ENCODE assay signal across 8 cellular contexts in genomic region chr7:17234398-17235021, GRCh38.
DNase-seq lines count a peak whose midpoint lies in the region; ATAC-seq and TF ChIP-seq lines count a peak whose summit lies in the region.

No MANE protein-coding gene starts in this region.

- H3K27me3 ChIP-seq in MG63 (no peaks in the 10 kb centered on the region), rectal smooth muscle tissue (ENCODE audit: control insufficient read depth, insufficient read depth, low read length) (no peaks in the 10 kb centered on the region)

- no peak for TF ChIP-seq POLR2A in erythroblast (IDR thresholded peaks at IDR 0.05; ENCODE audit: low read length)

- H3K4me3 Mint-ChIP-seq in activated CD8-positive, alpha-beta T cell treated with anti-CD3 and anti-CD28 coated beads, Interleukin-2, amount 10 ng/mL, durations not matched to agents 7 days and 5 days, result peak overlapping the region; percentile 71
- no peak overlapping the region for H3K4me3 Mint-ChIP-seq in nephron progenitor cell

- POLR2A ChIA-PET in activated CD8-positive, alpha-beta T cell treated with anti-CD3 and anti-CD28 coated beads, Interleukin-2, amount 10 ng/mL, durations not matched to agents 7 days and 5 days (lab: Charles Lee), result interaction anchor here (3.1 kb wide), 1 partner anchor 65 kb away, joined by 16 read pairs; the partner anchor contains the start of gene AHR

- H3K36me3 ChIP-seq in MG63 (no peaks in the 10 kb centered on the region), rectal smooth muscle tissue (ENCODE audit: control insufficient read depth, insufficient read depth, low read length) (no peaks in the 10 kb centered on the region)

- no peak overlapping the region for H3K9ac ChIP-seq in rectal smooth muscle tissue (ENCODE audit: low read length)

- no peak overlapping the region for H3K4me3 ChIP-seq in MG63
- no peak overlapping the region for H3K4me3 ChIP-seq in rectal smooth muscle tissue (ENCODE audit: low read length)

- DNase-seq in GM04504 (ENCODE audit: low read depth), result peak; percentile 91
- peak; percentile 99 for DNase-seq in H4 (ENCODE audit: low spot score)
- DNase-seq in MG63, result peak; percentile 65
- DNase-seq in activated CD8-positive, alpha-beta T cell treated with anti-CD3 and anti-CD28 coated beads, Interleukin-2, amount 10 ng/mL, durations not matched to agents 7 days and 5 days, result peak; percentile 85
- peak; percentile 4 to 58 for DNase-seq in erythroblast (lab: John Stamatoyannopoulos, UW)
- DNase-seq in nephron progenitor cell, result no peak
- no peak for DNase-seq in NCI-H748 (lab: John Stamatoyannopoulos, UW; ENCODE audit: unreplicated experiment)

- peak; percentile 89 for ATAC-seq in activated CD8-positive, alpha-beta T cell treated with anti-CD3 and anti-CD28 coated beads, Interleukin-2, amount 10 ng/mL, durations not matched to agents 7 days and 5 days

- TF ChIP-seq CTCF in nephron progenitor cell (IDR thresholded peaks at IDR 0.05), result no peak

- peaks cover 49% of the 10 kb centered on the region for H3K4me1 Mint-ChIP-seq in activated CD8-positive, alpha-beta T cell treated with anti-CD3 and anti-CD28 coated beads, Interleukin-2, amount 10 ng/mL, durations not matched to agents 7 days and 5 days (ENCODE audit: low read depth)
- no peaks in the 10 kb centered on the region for H3K4me1 Mint-ChIP-seq in nephron progenitor cell

- H3K27ac ChIP-seq in rectal smooth muscle tissue (ENCODE audit: low read depth, low read length), result peak overlapping the region; percentile 25

- peaks cover 16% of the 10 kb centered on the region for H3K9me3 Mint-ChIP-seq in activated CD8-positive, alpha-beta T cell treated with anti-CD3 and anti-CD28 coated beads, Interleukin-2, amount 10 ng/mL, durations not matched to agents 7 days and 5 days (ENCODE audit: insufficient read depth)
- H3K9me3 Mint-ChIP-seq in nephron progenitor cell, result no peaks in the 10 kb centered on the region

- peak overlapping the region; percentile 98 for H3K27ac Mint-ChIP-seq in activated CD8-positive, alpha-beta T cell treated with anti-CD3 and anti-CD28 coated beads, Interleukin-2, amount 10 ng/mL, durations not matched to agents 7 days and 5 days
- no peak overlapping the region for H3K27ac Mint-ChIP-seq in nephron progenitor cell

- no peaks in the 10 kb centered on the region for H3K4me1 ChIP-seq in rectal smooth muscle tissue (ENCODE audit: control insufficient read depth, insufficient read depth, low read length)

- H3K9me3 ChIP-seq in MG63, result no peaks in the 10 kb centered on the region

- CTCF ChIA-PET in activated CD8-positive, alpha-beta T cell treated with anti-CD3 and anti-CD28 coated beads, Interleukin-2, amount 10 ng/mL, durations not matched to agents 7 days and 5 days (lab: Charles Lee), result interaction anchor here (1.4 kb wide), 1 partner anchor 70 kb away, joined by 3 read pairs; no protein-coding TSS in a partner anchor

- H3K27me3 Mint-ChIP-seq in activated CD8-positive, alpha-beta T cell treated with anti-CD3 and anti-CD28 coated beads, Interleukin-2, amount 10 ng/mL, durations not matched to agents 7 days and 5 days (ENCODE audit: low read depth), result no peaks in the 10 kb centered on the region
- H3K27me3 Mint-ChIP-seq in nephron progenitor cell (ENCODE audit: low read depth, poor library complexity), result no peaks in the 10 kb centered on the region

- H3K36me3 Mint-ChIP-seq in activated CD8-positive, alpha-beta T cell treated with anti-CD3 and anti-CD28 coated beads, Interleukin-2, amount 10 ng/mL, durations not matched to agents 7 days and 5 days (ENCODE audit: low read depth), result peaks cover 34% of the 10 kb centered on the region
- no peaks in the 10 kb centered on the region for H3K36me3 Mint-ChIP-seq in nephron progenitor cell (ENCODE audit: low read depth)

Comparison
In these comparisons a context has a peak if more than half of its experiments do, and no peak if none do; other contexts are left out.
1. DNase-seq: peak in GM04504 (single experiment), H4 (single experiment), MG63 (single experiment), activated CD8-positive, alpha-beta T cell treated with anti-CD3 and anti-CD28 coated beads, Interleukin-2, amount 10 ng/mL, durations not matched to agents 7 days and 5 days (single experiment) and erythroblast (2 of 2); none in nephron progenitor cell (single experiment) and NCI-H748 (single experiment).